Comparison of ENCODE assay signal across 8 cellular contexts in the genomic region with DNA sequence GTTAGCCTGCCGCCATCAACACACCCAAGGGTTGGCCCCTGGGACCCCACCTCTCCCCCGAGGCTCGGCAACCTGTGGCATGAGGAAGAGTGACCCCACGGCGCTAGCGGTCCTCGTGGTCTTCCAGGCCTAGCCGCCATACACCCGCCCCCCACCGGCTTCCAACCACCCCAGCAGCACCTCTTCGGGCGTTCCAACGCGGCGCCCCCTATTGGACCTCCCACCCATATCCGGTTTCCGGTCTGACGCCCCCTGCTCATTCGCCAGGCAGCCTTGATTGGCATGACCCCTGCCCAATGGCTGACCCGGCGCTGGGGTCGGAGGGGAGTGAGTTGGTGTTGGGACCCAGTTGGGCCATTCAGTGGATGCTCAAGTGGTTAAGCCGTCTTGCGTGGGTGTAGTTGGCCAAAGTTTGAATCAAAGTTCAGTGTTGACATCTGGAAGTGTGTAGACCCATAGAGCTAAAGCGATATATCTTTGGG. TPM values are rescaled to one million over a fixed set of nuclear protein-coding genes. Genes with fewer than 3 reads are reported as not detected.
DNase-seq lines count a peak whose midpoint lies in the region; ATAC-seq, FAIRE-seq and TF ChIP-seq lines count a peak whose summit lies in the region.

GNAS-AS1 (minus strand) TSS at position 210 of the 482 bp plus-strand sequence.

- H3K27ac ChIP-seq in ACC112 (ENCODE audit: low read depth, low read length), result no peak within 1 kb of the TSS
- H3K27ac ChIP-seq in astrocyte (ENCODE audit: low read depth, low read length), result no peak within 1 kb of the TSS
- H3K27ac ChIP-seq in iPS DF 6.9 (ENCODE audit: low read length), result no peak within 1 kb of the TSS
- no peak within 1 kb of the TSS for H3K27ac ChIP-seq in skin epidermis

- H2AFZ ChIP-seq in ACC112 (ENCODE audit: low read length, unreplicated experiment), result peak within 1 kb of the TSS; percentile 42
- peak within 1 kb of the TSS; percentile 90 for H2AFZ ChIP-seq in astrocyte (ENCODE audit: low read depth, low read length)

- H3K36me3 ChIP-seq in ACC112 (ENCODE audit: insufficient read depth, low read length) (no peaks in the 10 kb centered on the region), astrocyte (ENCODE audit: insufficient read depth, low read length) (no peaks in the 10 kb centered on the region), iPS DF 6.9 (ENCODE audit: control insufficient read depth, insufficient read depth, low read length) (no peaks in the 10 kb centered on the region; the same call in 1 of the 2 replicates)

- H3K4me3 Mint-ChIP-seq in astrocyte (ENCODE audit: unreplicated experiment), result peak within 1 kb of the TSS; percentile 89

- H3K27me3 Mint-ChIP-seq in astrocyte (ENCODE audit: low read depth, unreplicated experiment), result peaks cover 14% of the 10 kb centered on the region

- peak; percentile 76 for ATAC-seq in HG03439 (IDR thresholded peaks at IDR 0.05; ENCODE audit: unreplicated experiment)

- H3K9ac ChIP-seq in astrocyte (ENCODE audit: low read length), result peak within 1 kb of the TSS; percentile 82

- peaks cover 4% of the 10 kb centered on the region for H3K36me3 Mint-ChIP-seq in astrocyte (ENCODE audit: low read depth, unreplicated experiment)

- peak; percentile 61 for TF ChIP-seq POLR2A in GM19193 (IDR thresholded peaks at IDR 0.05; ENCODE audit: extremely low read depth, insufficient read depth, insufficient read length)

- TF ChIP-seq CTCF in astrocyte (IDR thresholded peaks at IDR 0.05; ENCODE audit: insufficient read depth, low read depth, low read length), result no peak

- H3K9me3 ChIP-seq in astrocyte (ENCODE audit: insufficient read depth, low read depth, low read length) (no peaks in the 10 kb centered on the region), iPS DF 6.9 (ENCODE audit: control insufficient read depth, insufficient read depth, low read length) (no peaks in the 10 kb centered on the region)

- no peak for FAIRE-seq in astrocyte (lab: Jason Lieb, UNC)

- no CpG with 5 or more reads among the region's 25 CpGs for WGBS in iPS DF 6.9 (ENCODE audit: insufficient coverage, insufficient read length)

- H3K4me1 Mint-ChIP-seq in astrocyte (ENCODE audit: low read depth, unreplicated experiment), result peaks cover 26% of the 10 kb centered on the region

- H3K4me1 ChIP-seq in ACC112 (ENCODE audit: control insufficient read depth, insufficient read depth, low read length, unreplicated experiment) (peaks cover 1% of the 10 kb centered on the region), astrocyte (ENCODE audit: insufficient read depth, low read length) (peaks cover 14% of the 10 kb centered on the region), iPS DF 6.9 (ENCODE audit: control insufficient read depth, insufficient read depth, low read length) (peaks cover 7% of the 10 kb centered on the region)

- H3K79me2 ChIP-seq in ACC112 (ENCODE audit: control insufficient read depth, insufficient read depth, low read length, unreplicated experiment) (no peaks in the 10 kb centered on the region), astrocyte (ENCODE audit: insufficient read depth, low read length) (peaks cover 35% of the 10 kb centered on the region)

- H3K27me3 ChIP-seq in ACC112 (ENCODE audit: insufficient read depth, low read length) (peaks cover 63% of the 10 kb centered on the region), astrocyte (ENCODE audit: insufficient read depth, low read length) (peaks cover 13% of the 10 kb centered on the region), iPS DF 6.9 (ENCODE audit: control insufficient read depth, insufficient read depth, low read length) (peaks cover 23% of the 10 kb centered on the region)

- H3K4me3 ChIP-seq in ACC112 (ENCODE audit: low read depth, low read length), result peak within 1 kb of the TSS; percentile 76
- peak within 1 kb of the TSS; percentile 77 for H3K4me3 ChIP-seq in astrocyte (ENCODE audit: insufficient read depth, low read depth, low read length)
- peak within 1 kb of the TSS; percentile 52 for H3K4me3 ChIP-seq in iPS DF 6.9 (ENCODE audit: low read length)
- peak within 1 kb of the TSS in 6 of 7 experiments; percentile 23 to 40 (median 28) for H3K4me3 ChIP-seq in skin epidermis

- peaks cover 3% of the 10 kb centered on the region for H3K9me3 Mint-ChIP-seq in astrocyte (ENCODE audit: unreplicated experiment)

- H3K4me2 ChIP-seq in astrocyte (ENCODE audit: low read length), result peak within 1 kb of the TSS; percentile 88

- H4K20me1 ChIP-seq in astrocyte (ENCODE audit: insufficient read depth, low read length), result peaks cover 3% of the 10 kb centered on the region

- DNase-seq in T-helper 2 cell (peak; percentile 47 to 92 (median 73)), astrocyte (ENCODE audit: low read depth) (peak; percentile 87), iPS DF 6.9 (ENCODE audit: low read depth, low spot score) (no peak), NCI-H345 (lab: John Stamatoyannopoulos, UW) (no peak)

- peak within 1 kb of the TSS; percentile 75 for H3K27ac Mint-ChIP-seq in astrocyte (ENCODE audit: unreplicated experiment)

RNA-seq across cellular contexts. Expression of gene GNAS-AS1, which starts in this region (rescaled TPM):
- total RNA-seq in astrocyte, result 2.8 and 3.8 TPM in 2 replicates

Comparison
In these comparisons a context has a peak if more than half of its experiments do, and no peak if none do; other contexts are left out.
1. DNase-seq: peak in T-helper 2 cell (5 of 5) and astrocyte (single experiment); none in iPS DF 6.9 (single experiment) and NCI-H345 (single experiment).
2. Peak in every context shown above with its lines, with median percentiles within 50 percentile points of each other: H3K4me3 ChIP-seq.